In the genomic region with DNA sequence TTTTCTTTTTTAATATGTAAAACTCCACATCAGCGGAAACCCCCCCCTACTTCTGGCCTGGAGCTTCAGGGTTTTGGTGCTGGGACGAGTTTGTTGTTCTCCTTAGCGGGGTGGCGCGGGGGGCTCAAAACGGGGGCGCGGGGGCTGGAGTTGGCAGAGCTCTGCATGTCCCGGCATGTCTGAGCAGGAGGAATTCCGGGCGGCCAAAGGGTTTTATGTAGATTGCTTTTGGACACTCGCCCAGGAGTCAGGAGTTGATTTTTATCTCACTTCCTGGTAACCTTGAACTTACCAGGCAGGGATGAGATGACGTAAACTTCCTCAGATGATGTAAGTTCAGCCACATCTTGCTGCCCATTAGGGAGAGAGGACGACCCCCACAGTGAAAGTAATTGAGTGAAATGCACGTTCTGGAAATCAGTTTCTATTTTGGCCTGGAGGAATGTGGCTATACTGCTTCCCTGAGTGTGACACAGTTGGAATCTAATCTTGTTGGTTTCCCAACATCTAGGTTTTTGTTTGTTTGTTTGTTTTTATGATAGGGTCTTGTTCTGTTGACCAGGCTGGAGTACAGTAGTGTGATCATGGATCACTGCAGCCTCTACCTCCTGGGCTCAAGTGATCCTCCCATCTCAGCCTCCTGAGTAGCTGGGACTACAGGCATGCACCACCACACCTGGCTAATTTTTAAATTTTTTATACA, we compare ENCODE assay signal across 8 cellular contexts. TPM values are rescaled to one million over a fixed set of nuclear protein-coding genes. Genes with fewer than 3 reads are reported as not detected.
DNase-seq lines count a peak whose midpoint lies in the region; ATAC-seq and TF ChIP-seq lines count a peak whose summit lies in the region.

No MANE protein-coding gene starts in this region.

- H2AFZ ChIP-seq in mammary epithelial cell (ENCODE audit: low read depth, low read length) = peak overlapping the region; percentile 70

- H3K27ac ChIP-seq in mammary epithelial cell (ENCODE audit: insufficient read depth, low read depth, low read length) (peak overlapping the region; percentile 80), thoracic aorta (peak overlapping the region; percentile 80 to 81)

- WGBS in mammary epithelial cell (ENCODE audit: low coverage, missing lambda C conversion rate) = 0% methylated on average over 9 of the region's 15 CpGs

- dilution Hi-C loops in mammary epithelial cell (cut with HindIII; ENCODE audit: low sequenced_read_pairs) = no loop called here

- peaks cover 14% of the 10 kb centered on the region for H3K36me3 Mint-ChIP-seq in activated naive CD8-positive, alpha-beta T cell treated with anti-CD3 and anti-CD28 coated beads for 36 hours
- H3K36me3 Mint-ChIP-seq in activated naive CD8-positive, alpha-beta T cell treated with anti-CD3 and anti-CD28 coated beads, Interleukin-2, amount 50 U/mL, for 24 hours (ENCODE audit: low read depth) = peaks cover 14% of the 10 kb centered on the region

- no peaks in the 10 kb centered on the region for H3K27me3 Mint-ChIP-seq in activated naive CD8-positive, alpha-beta T cell treated with anti-CD3 and anti-CD28 coated beads for 36 hours
- no peaks in the 10 kb centered on the region for H3K27me3 Mint-ChIP-seq in activated naive CD8-positive, alpha-beta T cell treated with anti-CD3 and anti-CD28 coated beads, Interleukin-2, amount 50 U/mL, for 24 hours

- peak overlapping the region; percentile 68 for H3K27ac Mint-ChIP-seq in activated naive CD8-positive, alpha-beta T cell treated with anti-CD3 and anti-CD28 coated beads for 36 hours
- no peak overlapping the region for H3K27ac Mint-ChIP-seq in activated naive CD8-positive, alpha-beta T cell treated with anti-CD3 and anti-CD28 coated beads, Interleukin-2, amount 50 U/mL, for 24 hours

- CTCF ChIA-PET in mammary epithelial cell (lab: Charles Lee; ENCODE audit: low non-redundant PET) = interaction anchor here (0.9 kb wide), 1 partner anchor 85 kb away, joined by 10 read pairs; no protein-coding TSS in a partner anchor

- H3K9ac ChIP-seq in mammary epithelial cell (ENCODE audit: insufficient read depth, low read length) = peak overlapping the region; percentile 28

- H3K36me3 ChIP-seq in mammary epithelial cell (ENCODE audit: insufficient read depth, low read length) (no peaks in the 10 kb centered on the region), thoracic aorta (peaks cover 6% of the 10 kb centered on the region)

- H3K4me1 Mint-ChIP-seq in activated naive CD8-positive, alpha-beta T cell treated with anti-CD3 and anti-CD28 coated beads for 36 hours = peaks cover 8% of the 10 kb centered on the region
- no peaks in the 10 kb centered on the region for H3K4me1 Mint-ChIP-seq in activated naive CD8-positive, alpha-beta T cell treated with anti-CD3 and anti-CD28 coated beads, Interleukin-2, amount 50 U/mL, for 24 hours

- H3K4me2 ChIP-seq in mammary epithelial cell (ENCODE audit: insufficient read depth, low read depth, low read length) = peak overlapping the region; percentile 56

- TSS peak; percentile 70 for BruUV-seq in mammary epithelial cell (replicated peaks; lab: Mats Ljungman, UMichigan)

- no peak overlapping the region for H3K4me3 Mint-ChIP-seq in activated naive CD8-positive, alpha-beta T cell treated with anti-CD3 and anti-CD28 coated beads for 36 hours
- H3K4me3 Mint-ChIP-seq in activated naive CD8-positive, alpha-beta T cell treated with anti-CD3 and anti-CD28 coated beads, Interleukin-2, amount 50 U/mL, for 24 hours = no peak overlapping the region

- DNase-seq in activated naive CD8-positive, alpha-beta T cell treated with anti-CD3 and anti-CD28 coated beads for 36 hours = no peak
- no peak for DNase-seq in activated naive CD8-positive, alpha-beta T cell treated with anti-CD3 and anti-CD28 coated beads, Interleukin-2, amount 50 U/mL, for 24 hours
- peak; percentile 67 for DNase-seq in NCI-H774 (lab: John Stamatoyannopoulos, UW)
- DNase-seq in mammary epithelial cell = peak; percentile 96
- peak; percentile 99 for DNase-seq in kidney tubule cell (ENCODE audit: low spot score)
- DNase-seq in thoracic aorta (ENCODE audit: low spot score) = peak; percentile 40
- no peak for DNase-seq in posterior vena cava (ENCODE audit: low spot score)

- no peaks in the 10 kb centered on the region for H4K20me1 ChIP-seq in mammary epithelial cell (ENCODE audit: insufficient read depth, low read length)

- in situ Hi-C loops in mammary epithelial cell (cut with MboI; ENCODE audit: low sequenced_read_pairs in 2 of 2) = no loop called here

- H3K9me3 Mint-ChIP-seq in activated naive CD8-positive, alpha-beta T cell treated with anti-CD3 and anti-CD28 coated beads for 36 hours = no peaks in the 10 kb centered on the region
- no peaks in the 10 kb centered on the region for H3K9me3 Mint-ChIP-seq in activated naive CD8-positive, alpha-beta T cell treated with anti-CD3 and anti-CD28 coated beads, Interleukin-2, amount 50 U/mL, for 24 hours

- H3K4me1 ChIP-seq in mammary epithelial cell (ENCODE audit: insufficient read depth, low read length) (peaks cover 19% of the 10 kb centered on the region), thoracic aorta (ENCODE audit: control insufficient read depth in 1 of 2, low read depth in 2 of 2) (peaks cover 12 to 24% of the 10 kb centered on the region in 2 donors)

- H3K9me3 ChIP-seq in mammary epithelial cell (replicated peaks; ENCODE audit: insufficient read depth, low read length) = no peaks in the 10 kb centered on the region
- H3K9me3 ChIP-seq in thoracic aorta = no peaks in the 10 kb centered on the region

- intact Hi-C loops in mammary epithelial cell (cut with micrococcal nuclease) = loop anchor here (1.0 to 2.0 kb wide), 2 partner anchors 9 to 16 kb away; no protein-coding TSS in a partner anchor
- intact Hi-C loops in posterior vena cava (cut with DNase I) = no loop called here

- no peak for ATAC-seq in activated naive CD8-positive, alpha-beta T cell treated with anti-CD3 and anti-CD28 coated beads, Interleukin-2, amount 50 U/mL, for 24 hours
- peak; percentile 67 for ATAC-seq in thoracic aorta (ENCODE audit: insufficient number of reproducible peaks, low FRiP score, low read depth)
- ATAC-seq in GM18502 (IDR thresholded peaks at IDR 0.05; ENCODE audit: poor library complexity, unreplicated experiment) = no peak

- H3K27me3 ChIP-seq in mammary epithelial cell (ENCODE audit: insufficient read depth, low read length) (no peaks in the 10 kb centered on the region), thoracic aorta (replicated peaks; ENCODE audit: insufficient read depth) (no peaks in the 10 kb centered on the region)

- no peaks in the 10 kb centered on the region for H3K79me2 ChIP-seq in mammary epithelial cell (ENCODE audit: insufficient read depth, low read length)

- no peak overlapping the region for H3K4me3 ChIP-seq in mammary epithelial cell (replicated peaks in 1 of 3; ENCODE audit: insufficient read depth in 1 of 3, low read depth in 2 of 3, low read length in 3 of 3)
- peak overlapping the region; percentile 51 for H3K4me3 ChIP-seq in thoracic aorta

- TF ChIP-seq CTCF in mammary epithelial cell (conservative IDR thresholded peaks at IDR 0.05 in 1 of 2, IDR thresholded peaks at IDR 0.05 in 1 of 2; ENCODE audit: extremely low read depth in 1 of 2, insufficient read depth in 1 of 2, low read depth in 1 of 2, low read length in 2 of 2) = no peak
- TF ChIP-seq CTCF in thoracic aorta (IDR thresholded peaks at IDR 0.05) = no peak

RNA-seq across cellular contexts. Expression of gene GDF15, which starts 21.0 kb away (rescaled TPM):
- not detected for total RNA-seq in activated naive CD8-positive, alpha-beta T cell treated with anti-CD3 and anti-CD28 coated beads for 36 hours
- total RNA-seq in mammary epithelial cell = 10 to 100 TPM; 78.7 to 93.2 TPM
- 21.2 TPM for polyA plus RNA-seq in mammary epithelial cell
- polyA minus RNA-seq in mammary epithelial cell = 1.8 TPM
- total RNA-seq in thoracic aorta = 10 to 100 TPM in 1 of 2 donors, 1 to 10 TPM in 1; 2.3 to 25.5 TPM
- 1 to 10 TPM; 3.1 to 4.5 TPM for total RNA-seq in posterior vena cava

RNA-seq across cellular contexts. Expression of gene PGPEP1, which starts 24.6 kb away (rescaled TPM):
- total RNA-seq in activated naive CD8-positive, alpha-beta T cell treated with anti-CD3 and anti-CD28 coated beads for 36 hours = 10 to 100 TPM; 15.7 to 17.8 TPM
- 10 to 100 TPM; 16.3 to 18.7 TPM for total RNA-seq in mammary epithelial cell
- 4.5 TPM for polyA plus RNA-seq in mammary epithelial cell
- 7.3 TPM for polyA minus RNA-seq in mammary epithelial cell
- total RNA-seq in thoracic aorta = 10 to 100 TPM; 23.7 TPM
- total RNA-seq in posterior vena cava = 10 to 100 TPM; 42.8 to 48.6 TPM

RNA-seq across cellular contexts. Expression of gene LRRC25, which starts 32.4 kb away (rescaled TPM):
- not detected for total RNA-seq in activated naive CD8-positive, alpha-beta T cell treated with anti-CD3 and anti-CD28 coated beads for 36 hours
- total RNA-seq in mammary epithelial cell (not detected), thoracic aorta (10 to 100 TPM; 18.7 to 30.3 TPM), posterior vena cava (10 to 100 TPM in 1 of 2 donors, 1 to 10 TPM in 1; 6.8 to 16.8 TPM)
- polyA plus RNA-seq in mammary epithelial cell = not detected
- not detected for polyA minus RNA-seq in mammary epithelial cell

RNA-seq across cellular contexts. Expression of gene LSM4, which starts 42.1 kb away (rescaled TPM):
- 100 to 1,000 TPM; 419 to 435 TPM for total RNA-seq in activated naive CD8-positive, alpha-beta T cell treated with anti-CD3 and anti-CD28 coated beads for 36 hours
- 100 to 1,000 TPM; 127 to 182 TPM for total RNA-seq in mammary epithelial cell
- polyA plus RNA-seq in mammary epithelial cell = 215 TPM
- 63.3 TPM for polyA minus RNA-seq in mammary epithelial cell
- total RNA-seq in thoracic aorta = 10 to 100 TPM; 74.8 to 90.2 TPM
- 10 to 100 TPM; 44.4 to 46.9 TPM for total RNA-seq in posterior vena cava

RNA-seq across cellular contexts. Expression of gene SSBP4, which starts 54.2 kb away (rescaled TPM):
- 100 to 1,000 TPM in 1 of 2 experiments, 10 to 100 TPM in 1; 96.1 to 101 TPM for total RNA-seq in activated naive CD8-positive, alpha-beta T cell treated with anti-CD3 and anti-CD28 coated beads for 36 hours
- 10 to 100 TPM; 34.0 to 41.0 TPM for total RNA-seq in mammary epithelial cell
- 14.3 TPM for polyA plus RNA-seq in mammary epithelial cell
- polyA minus RNA-seq in mammary epithelial cell = 1.7 TPM
- total RNA-seq in thoracic aorta = 10 to 100 TPM; 87.7 to 94.9 TPM
- 10 to 100 TPM; 54.4 to 56.9 TPM for total RNA-seq in posterior vena cava

Comparison
In these comparisons a context has a peak if more than half of its experiments do, and no peak if none do; other contexts are left out.
1. DNase-seq: peak in NCI-H774 (single experiment), mammary epithelial cell (single experiment), kidney tubule cell (single experiment) and thoracic aorta (single experiment); none in activated naive CD8-positive, alpha-beta T cell treated with anti-CD3 and anti-CD28 coated beads for 36 hours (single experiment), activated naive CD8-positive, alpha-beta T cell treated with anti-CD3 and anti-CD28 coated beads, Interleukin-2, amount 50 U/mL, for 24 hours (single experiment) and posterior vena cava (single experiment).
2. RNA of gene LRRC25, which starts 32.4 kb away (total RNA-seq): 18.7 to 30.3 TPM in thoracic aorta and 6.8 to 16.8 TPM in posterior vena cava; not detected in activated naive CD8-positive, alpha-beta T cell treated with anti-CD3 and anti-CD28 coated beads for 36 hours and not detected in mammary epithelial cell; every median in the first group is over 4 times any median in the second.